21 cellular contexts compared by ENCODE assay signal in genomic region chr9:78909566-78909965, GRCh38.
DNase-seq lines count a peak whose midpoint lies in the region; ATAC-seq and TF ChIP-seq lines count a peak whose summit lies in the region.
"Had no signal": no experiment of that assay in that cellular context is flagged by ENCODE, and none has a peak within 500 bp of the region (broad histone marks: within the 10 kb centered on the region; RNA-seq: fewer than 3 reads in every experiment).

No MANE protein-coding gene starts in this region.

- CTCF ChIA-PET in mammary epithelial cell (lab: Charles Lee; ENCODE audit: low non-redundant PET) = no interaction called here
- CTCF ChIA-PET in RWPE1 (lab: Yijun Ruan, JAX) = no interaction called here

- DNase-seq in EH (ENCODE audit: low read depth) (peak; percentile 85), NCI-H226 (peak; percentile 37), mammary epithelial cell (peak; percentile 39), skeletal muscle cell (ENCODE audit: low read depth) (peak; percentile 49), WERI-Rb-1 (no peak), RWPE1 (ENCODE audit: low spot score) (no peak)
- DNase-seq: DMS 273 treated with DMSO at 0.1 percent for 48 hours, DND-41, GOT3, Karpas-422, MM.1S, NCI-H1092 treated with DMSO at 0.1 percent for 48 hours, NCI-H146, NCI-H2081 treated with DMSO at 0.1 percent for 48 hours, NCI-H510A treated with DMSO at 0.1 percent for 48 hours, NCI-H774, Right ventricle myocardium superior, T-cell had no signal

- BruUV-seq in mammary epithelial cell (replicated peaks; lab: Mats Ljungman, UMichigan) = no TSS peak

- no peak overlapping the region for H2AFZ ChIP-seq in mammary epithelial cell (ENCODE audit: low read depth, low read length)

- no peak overlapping the region for H3K27ac ChIP-seq in mammary epithelial cell (ENCODE audit: insufficient read depth, low read depth, low read length)
- H3K27ac ChIP-seq in WERI-Rb-1 = no peak overlapping the region
- no peak overlapping the region for H3K27ac ChIP-seq in RWPE1
- H3K27ac ChIP-seq: SK-N-MC had no signal

- H3K4me3 ChIP-seq in mammary epithelial cell (replicated peaks in 1 of 3; ENCODE audit: insufficient read depth in 1 of 3, low read depth in 2 of 3, low read length in 3 of 3) (no peak overlapping the region), skeletal muscle cell (ENCODE audit: low read depth, low read length) (no peak overlapping the region), WERI-Rb-1 (ENCODE audit: low read depth, low read length) (no peak overlapping the region)
- H3K4me3 ChIP-seq: GM12878, SK-N-MC had no signal

- H3K36me3 ChIP-seq in mammary epithelial cell (ENCODE audit: insufficient read depth, low read length) = no peaks in the 10 kb centered on the region
- no peaks in the 10 kb centered on the region for H3K36me3 ChIP-seq in WERI-Rb-1

- no peak for TF ChIP-seq CTCF in mammary epithelial cell (conservative IDR thresholded peaks at IDR 0.05 in 1 of 2, IDR thresholded peaks at IDR 0.05 in 1 of 2; ENCODE audit: extremely low read depth in 1 of 2, insufficient read depth in 1 of 2, low read depth in 1 of 2, low read length in 2 of 2)
- TF ChIP-seq CTCF in WERI-Rb-1 (IDR thresholded peaks at IDR 0.05; ENCODE audit: low read depth, low read length) = no peak
- no peak for TF ChIP-seq CTCF in RWPE1 (conservative IDR thresholded peaks at IDR 0.05; ENCODE audit: low read depth)

- H3K27me3 ChIP-seq in mammary epithelial cell (ENCODE audit: insufficient read depth, low read length) (no peaks in the 10 kb centered on the region), WERI-Rb-1 (ENCODE audit: insufficient read depth, low read depth, severe bottlenecking) (no peaks in the 10 kb centered on the region)

- 47% methylated on average over 2 of the region's 2 CpGs for WGBS in mammary epithelial cell (ENCODE audit: low coverage, missing lambda C conversion rate)

- no peak overlapping the region for H3K9ac ChIP-seq in mammary epithelial cell (ENCODE audit: insufficient read depth, low read length)

- no peak for ATAC-seq in HG02798 (IDR thresholded peaks at IDR 0.05; ENCODE audit: poor library complexity, unreplicated experiment)
- ATAC-seq: GM12878, T-cell had no signal

- no peak overlapping the region for H3K4me2 ChIP-seq in mammary epithelial cell (ENCODE audit: insufficient read depth, low read depth, low read length)

- in situ Hi-C loops in mammary epithelial cell (cut with MboI; ENCODE audit: low sequenced_read_pairs in 2 of 2) = no loop called here

- no peaks in the 10 kb centered on the region for H3K9me3 ChIP-seq in mammary epithelial cell (replicated peaks; ENCODE audit: insufficient read depth, low read length)
- no peaks in the 10 kb centered on the region for H3K9me3 ChIP-seq in WERI-Rb-1 (ENCODE audit: severe bottlenecking)

- H3K4me1 ChIP-seq in mammary epithelial cell (ENCODE audit: insufficient read depth, low read length) = peaks cover 6% of the 10 kb centered on the region

- POLR2A ChIA-PET in RWPE1 (lab: Yijun Ruan, JAX; ENCODE audit: low non-redundant PET) = no interaction called here

- no peaks in the 10 kb centered on the region for H4K20me1 ChIP-seq in mammary epithelial cell (ENCODE audit: insufficient read depth, low read length)

- intact Hi-C loops in mammary epithelial cell (cut with micrococcal nuclease) = no loop called here

- dilution Hi-C loops in mammary epithelial cell (cut with HindIII; ENCODE audit: low sequenced_read_pairs) = no loop called here

- H3K79me2 ChIP-seq in mammary epithelial cell (ENCODE audit: insufficient read depth, low read length) = no peaks in the 10 kb centered on the region

Comparison
In these comparisons a context has a peak if more than half of its experiments do, and no peak if none do; other contexts are left out.
1. DNase-seq: peak in EH (single experiment), NCI-H226 (single experiment), mammary epithelial cell (single experiment) and skeletal muscle cell (single experiment); none in WERI-Rb-1 (single experiment) and RWPE1 (single experiment).